In genomic region chr5:146584750-146585149, GRCh38 we compare ENCODE assay signal across 11 cellular contexts.
"Had no signal": no experiment of that assay in that cellular context is flagged by ENCODE, and none has a peak within 500 bp of the region (broad histone marks: within the 10 kb centered on the region; RNA-seq: fewer than 3 reads in every experiment).

No MANE protein-coding gene starts in this region.

- H3K27ac Mint-ChIP-seq: GM23338, H9, HFFc6 had no signal

- H3K4me3 Mint-ChIP-seq: GM23338, H9, HFFc6 had no signal

- H3K4me1 ChIP-seq: HAP-1 had no signal

- H3K4me3 ChIP-seq: GM23248, GM23338, HAP-1 had no signal

- ATAC-seq: GM23338, HCT116 had no signal

- H3K9me3 ChIP-seq: HAP-1 had no signal

- H3K4me2 ChIP-seq: GM23338 had no signal

- H3K9ac ChIP-seq: GM23248 had no signal

- DNase-seq: GM23248, GOT3, H7, H9, HCEC 1CT, HFFc6 had no signal

- H2AFZ ChIP-seq: GM23248, GM23338 had no signal

- FAIRE-seq: H1, H54 had no signal

- H3K9me3 Mint-ChIP-seq: GM23338, H9, HFFc6 had no signal

- H3K4me1 Mint-ChIP-seq: GM23338, H9 had no signal

- H3K27ac ChIP-seq: GM23248 had no signal

- H3K36me3 ChIP-seq: HAP-1 had no signal
